13 cellular contexts compared by ENCODE assay signal in genomic region chr15:100372695-100373036, GRCh38. TPM values are rescaled to one million over a fixed set of nuclear protein-coding genes. Genes with fewer than 3 reads are reported as not detected.
A peak's percentile ranks its signal among the peaks of the same experiment; 100 is the strongest.
DNase-seq lines count a peak whose midpoint lies in the region; ATAC-seq and TF ChIP-seq lines count a peak whose summit lies in the region.
"Had no signal": no experiment of that assay in that cellular context is flagged by ENCODE, and none has a peak within 500 bp of the region (broad histone marks: within the 10 kb centered on the region; RNA-seq: fewer than 3 reads in every experiment).

No MANE protein-coding gene starts in this region.

- H3K4me3 ChIP-seq in neuronal stem cell (ENCODE audit: low read length in 2 of 2) (no peak overlapping the region), BE2C (ENCODE audit: low read depth, low read length) (no peak overlapping the region)
- H3K4me3 ChIP-seq: BLaER1 treated with 17β-estradiol and CSF1 and Interleukin-3, amounts not matched to agents 10 nM and 100 nM had no signal

- H4K91ac ChIP-seq in neuronal stem cell (ENCODE audit: low read depth, low read length, poor library complexity): no peak overlapping the region

- H3K27me3 ChIP-seq in neuronal stem cell (ENCODE audit: control insufficient read depth in 3 of 3, insufficient read depth in 3 of 3, low read depth in 1 of 3, low read length in 3 of 3): peaks cover 3 to 36% (median 21%) of the 10 kb centered on the region in 3 experiments
- no peaks in the 10 kb centered on the region for H3K27me3 ChIP-seq in BE2C
- H3K27me3 ChIP-seq: BLaER1 treated with 17β-estradiol and CSF1 and Interleukin-3, amounts not matched to agents 10 nM and 100 nM had no signal

- WGBS in neuronal stem cell (ENCODE audit: extremely low coverage in 2 of 2, insufficient read length in 2 of 2, insufficient replicate concordance in 1 of 2), 2 donors: 100% methylated on average over 1 of the region's 9 CpGs; no CpG with 5 or more reads in 1 of the 2 donors

- H2BK15ac ChIP-seq in neuronal stem cell (ENCODE audit: low read length): no peak overlapping the region

- no peak overlapping the region for H2BK120ac ChIP-seq in neuronal stem cell (ENCODE audit: low read depth, low read length)

- no peak overlapping the region for H4K8ac ChIP-seq in neuronal stem cell (ENCODE audit: low read depth, low read length)

- H3K9me3 Mint-ChIP-seq in stimulated activated naive CD8-positive, alpha-beta T cell treated with anti-CD3 and anti-CD28 coated beads, Interleukin-15, amount 100 ng/mL, for 72 hours: peaks cover 8 to 13% of the 10 kb centered on the region in 2 donors
- H3K9me3 Mint-ChIP-seq in glutamatergic neuron (ENCODE audit: unreplicated experiment): peaks cover 9% of the 10 kb centered on the region

- H2AFZ ChIP-seq in neuronal stem cell (ENCODE audit: low read length): peak overlapping the region; percentile 53

- no peak overlapping the region for H3K4ac ChIP-seq in neuronal stem cell (ENCODE audit: low read length)

- H3K9me3 ChIP-seq in neuronal stem cell (replicated peaks in 1 of 2; ENCODE audit: control insufficient read depth in 2 of 2, insufficient read depth in 1 of 2, low read depth in 1 of 2, low read length in 2 of 2): no peaks in the 10 kb centered on the region
- H3K9me3 ChIP-seq in BE2C: 0 out of 2 replicates have a peak, but pooled peaks cover 6% of the 10 kb centered on the region

- H2BK12ac ChIP-seq in neuronal stem cell (ENCODE audit: low read length): no peak overlapping the region

- H2AK5ac ChIP-seq in neuronal stem cell (ENCODE audit: low read depth, low read length): no peak overlapping the region

- H3K23ac ChIP-seq in neuronal stem cell (ENCODE audit: low read depth, low read length, poor library complexity): no peak overlapping the region

- no peak overlapping the region for H3K4me2 ChIP-seq in neuronal stem cell (ENCODE audit: insufficient read depth, low read length, poor library complexity, severe bottlenecking)
- H3K4me2 ChIP-seq: BLaER1 treated with 17β-estradiol and CSF1 and Interleukin-3, amounts not matched to agents 10 nM and 100 nM had no signal

- no peak overlapping the region for H3K27ac Mint-ChIP-seq in stimulated activated naive CD8-positive, alpha-beta T cell treated with anti-CD3 and anti-CD28 coated beads, Interleukin-15, amount 100 ng/mL, for 72 hours
- H3K27ac Mint-ChIP-seq in glutamatergic neuron (ENCODE audit: unreplicated experiment): no peak overlapping the region
- H3K27ac Mint-ChIP-seq: IgD-negative memory B cell, natural killer cell had no signal

- peak overlapping the region; percentile 42 to 58 for H3K4me3 Mint-ChIP-seq in stimulated activated naive CD8-positive, alpha-beta T cell treated with anti-CD3 and anti-CD28 coated beads, Interleukin-15, amount 100 ng/mL, for 72 hours
- H3K4me3 Mint-ChIP-seq in glutamatergic neuron (ENCODE audit: unreplicated experiment): peak overlapping the region; percentile 61
- H3K4me3 Mint-ChIP-seq: IgD-negative memory B cell, natural killer cell had no signal

- H3K36me3 Mint-ChIP-seq in glutamatergic neuron (ENCODE audit: unreplicated experiment): peaks cover 12% of the 10 kb centered on the region

- no peaks in the 10 kb centered on the region for H3K79me1 ChIP-seq in neuronal stem cell (ENCODE audit: low read depth, low read length)

- no peak for DNase-seq in stimulated activated naive CD8-positive, alpha-beta T cell treated with anti-CD3 and anti-CD28 coated beads, Interleukin-15, amount 100 ng/mL, for 72 hours
- no peak for DNase-seq in stimulated activated naive CD8-positive, alpha-beta T cell treated with anti-CD3 and anti-CD28 coated beads, Interleukin-15, Interleukin-2, amounts not matched to agents 100 U/mL and 50 U/mL, for 24 hours
- DNase-seq in glutamatergic neuron (no peak), neuronal stem cell (ENCODE audit: low spot score) (no peak), NCI-H748 treated with DMSO at 0.1 percent for 48 hours (lab: John Stamatoyannopoulos, UW) (no peak), BE2C (no peak)
- no peak for DNase-seq in activated CD4-positive, alpha-beta T cell treated with anti-CD3 and anti-CD28 coated beads, Interleukin-2, amount 50 U/mL, for 1 hour
- DNase-seq: natural killer cell, NCI-H524 treated with DMSO at 0.1 percent for 48 hours had no signal

- no peak overlapping the region for H3K18ac ChIP-seq in neuronal stem cell (ENCODE audit: low read length)

- H3K4me1 Mint-ChIP-seq in stimulated activated naive CD8-positive, alpha-beta T cell treated with anti-CD3 and anti-CD28 coated beads, Interleukin-15, amount 100 ng/mL, for 72 hours: peaks cover 13% of the 10 kb centered on the region
- no peaks in the 10 kb centered on the region for H3K4me1 Mint-ChIP-seq in glutamatergic neuron (ENCODE audit: low read depth, unreplicated experiment)
- H3K4me1 Mint-ChIP-seq: natural killer cell had no signal

- peaks cover 44% of the 10 kb centered on the region for H3K27me3 Mint-ChIP-seq in stimulated activated naive CD8-positive, alpha-beta T cell treated with anti-CD3 and anti-CD28 coated beads, Interleukin-15, amount 100 ng/mL, for 72 hours
- peaks cover 12% of the 10 kb centered on the region for H3K27me3 Mint-ChIP-seq in glutamatergic neuron (ENCODE audit: unreplicated experiment)

- H3K14ac ChIP-seq in neuronal stem cell (ENCODE audit: low read length): no peak overlapping the region

- H3K27ac ChIP-seq in neuronal stem cell (replicated peaks; ENCODE audit: low read length): no peak overlapping the region
- H3K27ac ChIP-seq: BLaER1 treated with 17β-estradiol and CSF1 and Interleukin-3, amounts not matched to agents 10 nM and 100 nM had no signal

- no peak overlapping the region for H3K9ac ChIP-seq in neuronal stem cell (ENCODE audit: low read depth, low read length, poor library complexity)
- H3K9ac ChIP-seq: BLaER1 treated with 17β-estradiol and CSF1 and Interleukin-3, amounts not matched to agents 10 nM and 100 nM had no signal

- TF ChIP-seq CTCF in glutamatergic neuron (IDR thresholded peaks at IDR 0.05; ENCODE audit: partially characterized antibody, unreplicated experiment) (no peak), BE2C (IDR thresholded peaks at IDR 0.05; ENCODE audit: low read depth, low read length) (no peak)

- H3K4me1 ChIP-seq in neuronal stem cell (ENCODE audit: control insufficient read depth in 2 of 2, insufficient read depth in 1 of 2, low read depth in 1 of 2, low read length in 2 of 2): peaks cover 0 to 2% of the 10 kb centered on the region in 2 donors
- no peaks in the 10 kb centered on the region for H3K4me1 ChIP-seq in BE2C
- H3K4me1 ChIP-seq: BLaER1 treated with 17β-estradiol and CSF1 and Interleukin-3, amounts not matched to agents 10 nM and 100 nM had no signal

- peak; percentile 42 for ATAC-seq in stimulated activated naive CD8-positive, alpha-beta T cell treated with anti-CD3 and anti-CD28 coated beads, Interleukin-15, amount 100 ng/mL, for 72 hours
- ATAC-seq in stimulated activated naive CD8-positive, alpha-beta T cell treated with anti-CD3 and anti-CD28 coated beads, Interleukin-15, Interleukin-2, amounts not matched to agents 100 U/mL and 50 U/mL, for 24 hours: no peak
- ATAC-seq in HG03135 (IDR thresholded peaks at IDR 0.05; ENCODE audit: unreplicated experiment): no peak
- ATAC-seq: natural killer cell had no signal

- no peaks in the 10 kb centered on the region for H3K36me3 ChIP-seq in neuronal stem cell (replicated peaks in 1 of 2; ENCODE audit: control insufficient read depth in 2 of 2, insufficient read depth in 2 of 2, low read length in 2 of 2)
- H3K36me3 ChIP-seq in BE2C: no peaks in the 10 kb centered on the region
- H3K36me3 ChIP-seq: BLaER1 treated with 17β-estradiol and CSF1 and Interleukin-3, amounts not matched to agents 10 nM and 100 nM had no signal

- no peak overlapping the region for H2BK5ac ChIP-seq in neuronal stem cell (ENCODE audit: low read length)

RNA-seq across cellular contexts. Expression of gene ADAMTS17, which starts 30.9 kb away (rescaled TPM):
- total RNA-seq in glutamatergic neuron (ENCODE audit: unreplicated experiment): 6.8 TPM
- 0.08 TPM for polyA plus RNA-seq in neuronal stem cell (2013, experiment 1 of 2)
- polyA plus RNA-seq in neuronal stem cell (2013, experiment 2 of 2): 0.08 TPM
- 6.9 TPM for polyA plus RNA-seq in BE2C (2012; ENCODE audit: insufficient read depth, insufficient read length, low read depth)
- total RNA-seq: glomerular endothelial cell had no signal
- polyA plus RNA-seq: IgD-negative memory B cell had no signal
